In the genomic region with DNA sequence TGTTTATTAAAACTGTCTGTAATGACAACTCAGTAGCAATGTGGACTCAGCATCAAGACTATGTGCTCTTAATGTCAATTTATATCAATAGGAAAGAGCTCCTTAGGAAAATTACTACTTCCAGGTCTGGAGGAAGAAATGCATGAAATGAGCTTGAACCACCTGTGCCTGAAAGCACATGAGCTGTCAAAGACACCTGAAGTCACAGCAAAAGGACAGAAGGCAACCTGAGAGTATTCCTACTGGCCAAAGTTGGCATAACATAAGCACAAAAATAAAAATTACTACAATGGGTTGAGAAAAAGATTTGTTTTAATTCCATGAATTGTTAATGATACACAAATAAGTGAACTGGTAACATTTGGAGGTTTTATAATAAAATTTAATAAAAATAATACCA, we compare ENCODE assay signal across 1 cellular context.
TF ChIP-seq lines count a peak whose summit lies in the region.

No MANE protein-coding gene starts in this region.

TF ChIP-seq in GM23338, 12 proteins besides CTCF, POLR2A, EP300 and RAD21 (continued from another document):
- TF ChIP-seq, protein P1, sequence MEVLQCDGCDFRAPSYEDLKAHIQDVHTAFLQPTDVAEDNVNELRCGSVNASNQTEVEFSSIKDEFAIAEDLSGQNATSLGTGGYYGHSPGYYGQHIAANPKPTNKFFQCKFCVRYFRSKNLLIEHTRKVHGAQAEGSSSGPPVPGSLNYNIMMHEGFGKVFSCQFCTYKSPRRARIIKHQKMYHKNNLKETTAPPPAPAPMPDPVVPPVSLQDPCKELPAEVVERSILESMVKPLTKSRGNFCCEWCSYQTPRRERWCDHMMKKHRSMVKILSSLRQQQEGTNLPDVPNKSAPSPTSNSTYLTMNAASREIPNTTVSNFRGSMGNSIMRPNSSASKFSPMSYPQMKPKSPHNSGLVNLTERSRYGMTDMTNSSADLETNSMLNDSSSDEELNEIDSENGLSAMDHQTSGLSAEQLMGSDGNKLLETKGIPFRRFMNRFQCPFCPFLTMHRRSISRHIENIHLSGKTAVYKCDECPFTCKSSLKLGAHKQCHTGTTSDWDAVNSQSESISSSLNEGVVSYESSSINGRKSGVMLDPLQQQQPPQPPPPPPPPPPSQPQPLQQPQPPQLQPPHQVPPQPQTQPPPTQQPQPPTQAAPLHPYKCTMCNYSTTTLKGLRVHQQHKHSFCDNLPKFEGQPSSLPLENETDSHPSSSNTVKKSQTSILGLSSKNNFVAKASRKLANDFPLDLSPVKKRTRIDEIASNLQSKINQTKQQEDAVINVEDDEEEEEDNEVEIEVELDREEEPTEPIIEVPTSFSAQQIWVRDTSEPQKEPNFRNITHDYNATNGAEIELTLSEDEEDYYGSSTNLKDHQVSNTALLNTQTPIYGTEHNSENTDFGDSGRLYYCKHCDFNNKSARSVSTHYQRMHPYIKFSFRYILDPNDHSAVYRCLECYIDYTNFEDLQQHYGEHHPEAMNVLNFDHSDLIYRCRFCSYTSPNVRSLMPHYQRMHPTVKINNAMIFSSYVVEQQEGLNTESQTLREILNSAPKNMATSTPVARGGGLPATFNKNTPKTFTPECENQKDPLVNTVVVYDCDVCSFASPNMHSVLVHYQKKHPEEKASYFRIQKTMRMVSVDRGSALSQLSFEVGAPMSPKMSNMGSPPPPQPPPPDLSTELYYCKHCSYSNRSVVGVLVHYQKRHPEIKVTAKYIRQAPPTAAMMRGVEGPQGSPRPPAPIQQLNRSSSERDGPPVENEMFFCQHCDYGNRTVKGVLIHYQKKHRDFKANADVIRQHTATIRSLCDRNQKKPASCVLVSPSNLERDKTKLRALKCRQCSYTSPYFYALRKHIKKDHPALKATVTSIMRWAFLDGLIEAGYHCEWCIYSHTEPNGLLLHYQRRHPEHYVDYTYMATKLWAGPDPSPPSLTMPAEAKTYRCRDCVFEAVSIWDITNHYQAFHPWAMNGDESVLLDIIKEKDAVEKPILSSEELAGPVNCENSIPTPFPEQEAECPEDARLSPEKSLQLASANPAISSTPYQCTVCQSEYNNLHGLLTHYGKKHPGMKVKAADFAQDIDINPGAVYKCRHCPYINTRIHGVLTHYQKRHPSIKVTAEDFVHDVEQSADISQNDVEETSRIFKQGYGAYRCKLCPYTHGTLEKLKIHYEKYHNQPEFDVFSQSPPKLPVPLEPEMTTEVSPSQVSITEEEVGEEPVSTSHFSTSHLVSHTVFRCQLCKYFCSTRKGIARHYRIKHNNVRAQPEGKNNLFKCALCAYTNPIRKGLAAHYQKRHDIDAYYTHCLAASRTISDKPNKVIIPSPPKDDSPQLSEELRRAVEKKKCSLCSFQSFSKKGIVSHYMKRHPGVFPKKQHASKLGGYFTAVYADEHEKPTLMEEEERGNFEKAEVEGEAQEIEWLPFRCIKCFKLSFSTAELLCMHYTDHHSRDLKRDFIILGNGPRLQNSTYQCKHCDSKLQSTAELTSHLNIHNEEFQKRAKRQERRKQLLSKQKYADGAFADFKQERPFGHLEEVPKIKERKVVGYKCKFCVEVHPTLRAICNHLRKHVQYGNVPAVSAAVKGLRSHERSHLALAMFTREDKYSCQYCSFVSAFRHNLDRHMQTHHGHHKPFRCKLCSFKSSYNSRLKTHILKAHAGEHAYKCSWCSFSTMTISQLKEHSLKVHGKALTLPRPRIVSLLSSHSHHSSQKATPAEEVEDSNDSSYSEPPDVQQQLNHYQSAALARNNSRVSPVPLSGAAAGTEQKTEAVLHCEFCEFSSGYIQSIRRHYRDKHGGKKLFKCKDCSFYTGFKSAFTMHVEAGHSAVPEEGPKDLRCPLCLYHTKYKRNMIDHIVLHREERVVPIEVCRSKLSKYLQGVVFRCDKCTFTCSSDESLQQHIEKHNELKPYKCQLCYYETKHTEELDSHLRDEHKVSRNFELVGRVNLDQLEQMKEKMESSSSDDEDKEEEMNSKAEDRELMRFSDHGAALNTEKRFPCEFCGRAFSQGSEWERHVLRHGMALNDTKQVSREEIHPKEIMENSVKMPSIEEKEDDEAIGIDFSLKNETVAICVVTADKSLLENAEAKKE (CRISPR knock-in tag; IDR thresholded peaks at IDR 0.05): no peak
- TF ChIP-seq CREB1 (CRISPR knock-in tag; IDR thresholded peaks at IDR 0.05; ENCODE audit: low read depth): no peak
- TF ChIP-seq EZH2 (IDR thresholded peaks at IDR 0.05; ENCODE audit: low read depth, unreplicated experiment): no peak
- no peak for TF ChIP-seq STAT1 (IDR thresholded peaks at IDR 0.05; ENCODE audit: unreplicated experiment)
- no peak for TF ChIP-seq NANOG (IDR thresholded peaks at IDR 0.05; ENCODE audit: borderline replicate concordance)
- TF ChIP-seq JUNB (IDR thresholded peaks at IDR 0.05; ENCODE audit: unreplicated experiment): no peak
- TF ChIP-seq POLR2AphosphoS5 (IDR thresholded peaks at IDR 0.05; ENCODE audit: low read depth): no peak
- no peak for TF ChIP-seq ZNF331 (CRISPR knock-in tag; IDR thresholded peaks at IDR 0.05; ENCODE audit: low read depth)
- TF ChIP-seq EZH2phosphoT487 (IDR thresholded peaks at IDR 0.05; ENCODE audit: unreplicated experiment): no peak
- TF ChIP-seq REST (IDR thresholded peaks at IDR 0.05; ENCODE audit: unreplicated experiment): no peak
TF ChIP-seq in GM23338: peak in this region for 0.
